In genomic region chr11:34624069-34624468, GRCh38 we compare ENCODE assay signal across 10 cellular contexts. TPM values are rescaled to one million over a fixed set of nuclear protein-coding genes. Genes with fewer than 3 reads are reported as not detected.
DNase-seq lines count a peak whose midpoint lies in the region; ATAC-seq and TF ChIP-seq lines count a peak whose summit lies in the region.
"Had no signal": no experiment of that assay in that cellular context is flagged by ENCODE, and none has a peak within 500 bp of the region (broad histone marks: within the 10 kb centered on the region; RNA-seq: fewer than 3 reads in every experiment).

No MANE protein-coding gene starts in this region.

- no peaks in the 10 kb centered on the region for H3K27me3 ChIP-seq in body of pancreas
- no peaks in the 10 kb centered on the region for H3K27me3 ChIP-seq in adrenal gland

- H3K36me3 ChIP-seq in body of pancreas (replicated peaks in 1 of 2; ENCODE audit: insufficient read depth in 1 of 2, low read depth in 2 of 2) (no peaks in the 10 kb centered on the region), adrenal gland (replicated peaks in 1 of 2) (no peaks in the 10 kb centered on the region)

- no peaks in the 10 kb centered on the region for H3K9me3 Mint-ChIP-seq in activated naive CD4-positive, alpha-beta T cell treated with anti-CD3 and anti-CD28 coated beads, Interleukin-2, amount 50 U/mL, for 72 hours
- no peaks in the 10 kb centered on the region for H3K9me3 Mint-ChIP-seq in activated naive CD4-positive, alpha-beta T cell treated with anti-CD3 and anti-CD28 coated beads, Interleukin-2, amount 10 ng/mL, durations not matched to agents 7 days and 5 days
- H3K9me3 Mint-ChIP-seq in type B pancreatic cell (no peaks in the 10 kb centered on the region), glutamatergic neuron (ENCODE audit: unreplicated experiment) (no peaks in the 10 kb centered on the region)

- no peak overlapping the region for H3K4me3 Mint-ChIP-seq in activated naive CD4-positive, alpha-beta T cell treated with anti-CD3 and anti-CD28 coated beads, Interleukin-2, amount 10 ng/mL, durations not matched to agents 7 days and 5 days
- H3K4me3 Mint-ChIP-seq in type B pancreatic cell: peak overlapping the region; percentile 72
- no peak overlapping the region for H3K4me3 Mint-ChIP-seq in glutamatergic neuron (ENCODE audit: unreplicated experiment)

- H3K27me3 Mint-ChIP-seq in activated naive CD4-positive, alpha-beta T cell treated with anti-CD3 and anti-CD28 coated beads, Interleukin-2, amount 10 ng/mL, durations not matched to agents 7 days and 5 days: peaks cover 40% of the 10 kb centered on the region
- no peaks in the 10 kb centered on the region for H3K27me3 Mint-ChIP-seq in type B pancreatic cell
- no peaks in the 10 kb centered on the region for H3K27me3 Mint-ChIP-seq in glutamatergic neuron (ENCODE audit: unreplicated experiment)

- TF ChIP-seq CTCF in body of pancreas (IDR thresholded peaks at IDR 0.05) (no peak), type B pancreatic cell (conservative IDR thresholded peaks at IDR 0.05) (no peak), glutamatergic neuron (IDR thresholded peaks at IDR 0.05; ENCODE audit: partially characterized antibody, unreplicated experiment) (no peak), adrenal gland (IDR thresholded peaks at IDR 0.05) (no peak)

- H3K27ac Mint-ChIP-seq in activated naive CD4-positive, alpha-beta T cell treated with anti-CD3 and anti-CD28 coated beads, Interleukin-2, amount 50 U/mL, for 72 hours: no peak overlapping the region
- no peak overlapping the region for H3K27ac Mint-ChIP-seq in activated naive CD4-positive, alpha-beta T cell treated with anti-CD3 and anti-CD28 coated beads, Interleukin-2, amount 10 ng/mL, durations not matched to agents 7 days and 5 days
- H3K27ac Mint-ChIP-seq in type B pancreatic cell: no peak overlapping the region
- H3K27ac Mint-ChIP-seq in glutamatergic neuron (ENCODE audit: unreplicated experiment): no peak overlapping the region

- H3K9me3 ChIP-seq in body of pancreas (no peaks in the 10 kb centered on the region), adrenal gland (replicated peaks in 1 of 3) (no peaks in the 10 kb centered on the region)

- no peak overlapping the region for H3K4me3 ChIP-seq in body of pancreas
- no peak overlapping the region for H3K4me3 ChIP-seq in adrenal gland

- 58 to 60% methylated on average over 10 of the region's 10 CpGs for WGBS in body of pancreas, 2 donors
- WGBS in adrenal gland, 4 donors: 95 to 99% (median 97%) methylated on average over 10 of the region's 10 CpGs

- peaks cover 19% of the 10 kb centered on the region for H3K4me1 ChIP-seq in body of pancreas
- H3K4me1 ChIP-seq in adrenal gland (replicated peaks in 1 of 2): no peaks in the 10 kb centered on the region

- H3K36me3 Mint-ChIP-seq in activated naive CD4-positive, alpha-beta T cell treated with anti-CD3 and anti-CD28 coated beads, Interleukin-2, amount 50 U/mL, for 72 hours: no peaks in the 10 kb centered on the region
- no peaks in the 10 kb centered on the region for H3K36me3 Mint-ChIP-seq in activated naive CD4-positive, alpha-beta T cell treated with anti-CD3 and anti-CD28 coated beads, Interleukin-2, amount 10 ng/mL, durations not matched to agents 7 days and 5 days
- H3K36me3 Mint-ChIP-seq in type B pancreatic cell (no peaks in the 10 kb centered on the region), glutamatergic neuron (ENCODE audit: unreplicated experiment) (no peaks in the 10 kb centered on the region)

- peak overlapping the region; percentile 27 to 90 (median 82) for H3K27ac ChIP-seq in body of pancreas
- no peak overlapping the region for H3K27ac ChIP-seq in adrenal gland

- peak; percentile 13 to 34 for ATAC-seq in activated naive CD4-positive, alpha-beta T cell treated with anti-CD3 and anti-CD28 coated beads, Interleukin-2, amount 50 U/mL, for 72 hours
- ATAC-seq in HG03175 (IDR thresholded peaks at IDR 0.05; ENCODE audit: unreplicated experiment) (peak; percentile 82), body of pancreas (peak; percentile 16)

- CTCF ChIA-PET in activated naive CD4-positive, alpha-beta T cell treated with anti-CD3 and anti-CD28 coated beads, Interleukin-2, amount 10 ng/mL, durations not matched to agents 7 days and 5 days (lab: Charles Lee): no interaction called here

- no peak for DNase-seq in activated naive CD4-positive, alpha-beta T cell treated with anti-CD3 and anti-CD28 coated beads, Interleukin-2, amount 50 U/mL, for 72 hours (ENCODE audit: low spot score in 2 of 2)
- DNase-seq in activated naive CD4-positive, alpha-beta T cell treated with anti-CD3 and anti-CD28 coated beads, Interleukin-2, amount 10 ng/mL, durations not matched to agents 7 days and 5 days: no peak
- DNase-seq in body of pancreas (peak; percentile 37 to 65 (median 55)), type B pancreatic cell (ENCODE audit: extremely low spot score, unreplicated experiment) (no peak), glutamatergic neuron (no peak), GM19238 (ENCODE audit: insufficient read length, low spot score) (no peak), adrenal gland (no peak)
- DNase-seq: NCI-H748 treated with DMSO at 0.1 percent for 48 hours had no signal

- H3K4me1 Mint-ChIP-seq in activated naive CD4-positive, alpha-beta T cell treated with anti-CD3 and anti-CD28 coated beads, Interleukin-2, amount 10 ng/mL, durations not matched to agents 7 days and 5 days: no peaks in the 10 kb centered on the region
- H3K4me1 Mint-ChIP-seq in type B pancreatic cell (ENCODE audit: unreplicated experiment) (peaks cover 16% of the 10 kb centered on the region), glutamatergic neuron (ENCODE audit: low read depth, unreplicated experiment) (peaks cover 2% of the 10 kb centered on the region)

- intact Hi-C loops in body of pancreas (cut with DNase I): no loop called here
- intact Hi-C loops in adrenal gland (cut with DNase I): no loop called here

- peak in 1 of 3 donors; percentile 32 for TF ChIP-seq POLR2A in body of pancreas (IDR thresholded peaks at IDR 0.05)
- no peak for TF ChIP-seq POLR2A in adrenal gland (IDR thresholded peaks at IDR 0.05)

RNA-seq across cellular contexts. Expression of gene EHF, which starts 3.2 kb away (rescaled TPM):
- not detected for total RNA-seq in activated naive CD4-positive, alpha-beta T cell treated with anti-CD3 and anti-CD28 coated beads, Interleukin-2, amount 50 U/mL, for 72 hours
- 10 to 100 TPM; 21.4 to 40.5 TPM for total RNA-seq in body of pancreas
- 31.5 and 44.8 TPM in 2 replicates for total RNA-seq in type B pancreatic cell (ENCODE audit: low replicate concordance)
- total RNA-seq in glutamatergic neuron (ENCODE audit: unreplicated experiment): not detected
- 1 to 10 TPM in 5 of 8 donors, under 1 TPM in 3; 0.43 to 6.8 (median 1.3) TPM for total RNA-seq in adrenal gland
- under 1 TPM; 0.38 to 0.64 (median 0.40) TPM for polyA plus RNA-seq in adrenal gland
- total RNA-seq: H1 had no signal
- polyA plus RNA-seq: H1 had no signal

Comparison
In these comparisons a context has a peak if more than half of its experiments do, and no peak if none do; other contexts are left out.
1. ATAC-seq: peak in every context shown above with its lines; median percentile 82 in HG03175; 24 in activated naive CD4-positive, alpha-beta T cell treated with anti-CD3 and anti-CD28 coated beads, Interleukin-2, amount 50 U/mL, for 72 hours; 16 in body of pancreas.
2. DNase-seq: peak in body of pancreas (4 of 4); none in activated naive CD4-positive, alpha-beta T cell treated with anti-CD3 and anti-CD28 coated beads, Interleukin-2, amount 50 U/mL, for 72 hours (0 of 2), activated naive CD4-positive, alpha-beta T cell treated with anti-CD3 and anti-CD28 coated beads, Interleukin-2, amount 10 ng/mL, durations not matched to agents 7 days and 5 days (single experiment), type B pancreatic cell (single experiment), glutamatergic neuron (single experiment), GM19238 (single experiment) and adrenal gland (0 of 7).
3. H3K27ac ChIP-seq: peak in body of pancreas (4 of 4); none in adrenal gland (0 of 5).